ENCODE assay signal across 8 cellular contexts in genomic region chr11:11998091-11998781, GRCh38. TPM values are rescaled to one million over a fixed set of nuclear protein-coding genes. Genes with fewer than 3 reads are reported as not detected.
DNase-seq lines count a peak whose midpoint lies in the region; ATAC-seq, FAIRE-seq and TF ChIP-seq lines count a peak whose summit lies in the region.

No MANE protein-coding gene starts in this region.

- peaks cover 8% of the 10 kb centered on the region for H3K27me3 Mint-ChIP-seq in activated CD8-positive, alpha-beta T cell treated with anti-CD3 and anti-CD28 coated beads for 36 hours

- TF ChIP-seq CTCF in activated CD8-positive, alpha-beta T cell treated with anti-CD3 and anti-CD28 coated beads for 36 hours (IDR thresholded peaks at IDR 0.05) = no peak

- no peaks in the 10 kb centered on the region for H3K79me2 ChIP-seq in ACC112 (ENCODE audit: control insufficient read depth, insufficient read depth, low read length, unreplicated experiment)

- H3K36me3 Mint-ChIP-seq in activated CD8-positive, alpha-beta T cell treated with anti-CD3 and anti-CD28 coated beads for 36 hours (ENCODE audit: low read depth) = no peaks in the 10 kb centered on the region

- POLR2A ChIA-PET in activated CD8-positive, alpha-beta T cell treated with anti-CD3 and anti-CD28 coated beads for 36 hours (lab: Charles Lee) = no interaction called here

- peak overlapping the region; percentile 75 for H3K27ac ChIP-seq in ACC112 (ENCODE audit: low read depth, low read length)

- no peak for DNase-seq in GM18507 (ENCODE audit: extremely low spot score, insufficient read length, low read depth)
- no peak for DNase-seq in activated CD8-positive, alpha-beta T cell treated with anti-CD3 and anti-CD28 coated beads for 36 hours
- DNase-seq in hepatic stellate cell (ENCODE audit: low spot score) = peak; percentile 86
- no peak for DNase-seq in NCI-H446 (lab: John Stamatoyannopoulos, UW)

- peaks cover 13% of the 10 kb centered on the region for H3K4me1 Mint-ChIP-seq in activated CD8-positive, alpha-beta T cell treated with anti-CD3 and anti-CD28 coated beads for 36 hours (ENCODE audit: low read depth)

- CTCF ChIA-PET in activated CD8-positive, alpha-beta T cell treated with anti-CD3 and anti-CD28 coated beads for 36 hours (lab: Charles Lee) = interaction anchor here (1.3 to 1.7 kb wide), 2 partner anchors 11 to 46 kb away, joined by 5 to 7 read pairs; no protein-coding TSS in a partner anchor

- peak overlapping the region; percentile 68 for H2AFZ ChIP-seq in ACC112 (ENCODE audit: low read length, unreplicated experiment)

- H3K36me3 ChIP-seq in ACC112 (ENCODE audit: insufficient read depth, low read length) = no peaks in the 10 kb centered on the region

- no peaks in the 10 kb centered on the region for H3K9me3 Mint-ChIP-seq in activated CD8-positive, alpha-beta T cell treated with anti-CD3 and anti-CD28 coated beads for 36 hours

- H3K4me3 Mint-ChIP-seq in activated CD8-positive, alpha-beta T cell treated with anti-CD3 and anti-CD28 coated beads for 36 hours = peak overlapping the region; percentile 26

- peaks cover 30% of the 10 kb centered on the region for H3K4me1 ChIP-seq in ACC112 (ENCODE audit: control insufficient read depth, insufficient read depth, low read length, unreplicated experiment)

- H3K4me3 ChIP-seq in ACC112 (ENCODE audit: low read depth, low read length) = peak overlapping the region; percentile 68

- H3K27me3 ChIP-seq in ACC112 (ENCODE audit: insufficient read depth, low read length) = no peaks in the 10 kb centered on the region

- FAIRE-seq in GM18507 (lab: Jason Lieb, UNC) = peak; percentile 55

- intact Hi-C loops in activated CD8-positive, alpha-beta T cell treated with anti-CD3 and anti-CD28 coated beads for 36 hours (cut with micrococcal nuclease) = no loop called here

- no peak overlapping the region for H3K27ac Mint-ChIP-seq in activated CD8-positive, alpha-beta T cell treated with anti-CD3 and anti-CD28 coated beads for 36 hours

- ATAC-seq in activated CD8-positive, alpha-beta T cell treated with anti-CD3 and anti-CD28 coated beads for 36 hours = peak; percentile 67
- no peak for ATAC-seq in HG03139 (IDR thresholded peaks at IDR 0.05; ENCODE audit: unreplicated experiment)
- no peak for ATAC-seq in GM21423 (IDR thresholded peaks at IDR 0.05; ENCODE audit: unreplicated experiment)
- ATAC-seq in HG03432 (IDR thresholded peaks at IDR 0.05; ENCODE audit: unreplicated experiment) = no peak

RNA-seq across cellular contexts. Expression of gene DKK3, which starts 10.2 kb away (rescaled TPM):
- not detected for total RNA-seq in activated CD8-positive, alpha-beta T cell treated with anti-CD3 and anti-CD28 coated beads for 36 hours
